ENCODE assay signal across 7 cellular contexts in the genomic region with DNA sequence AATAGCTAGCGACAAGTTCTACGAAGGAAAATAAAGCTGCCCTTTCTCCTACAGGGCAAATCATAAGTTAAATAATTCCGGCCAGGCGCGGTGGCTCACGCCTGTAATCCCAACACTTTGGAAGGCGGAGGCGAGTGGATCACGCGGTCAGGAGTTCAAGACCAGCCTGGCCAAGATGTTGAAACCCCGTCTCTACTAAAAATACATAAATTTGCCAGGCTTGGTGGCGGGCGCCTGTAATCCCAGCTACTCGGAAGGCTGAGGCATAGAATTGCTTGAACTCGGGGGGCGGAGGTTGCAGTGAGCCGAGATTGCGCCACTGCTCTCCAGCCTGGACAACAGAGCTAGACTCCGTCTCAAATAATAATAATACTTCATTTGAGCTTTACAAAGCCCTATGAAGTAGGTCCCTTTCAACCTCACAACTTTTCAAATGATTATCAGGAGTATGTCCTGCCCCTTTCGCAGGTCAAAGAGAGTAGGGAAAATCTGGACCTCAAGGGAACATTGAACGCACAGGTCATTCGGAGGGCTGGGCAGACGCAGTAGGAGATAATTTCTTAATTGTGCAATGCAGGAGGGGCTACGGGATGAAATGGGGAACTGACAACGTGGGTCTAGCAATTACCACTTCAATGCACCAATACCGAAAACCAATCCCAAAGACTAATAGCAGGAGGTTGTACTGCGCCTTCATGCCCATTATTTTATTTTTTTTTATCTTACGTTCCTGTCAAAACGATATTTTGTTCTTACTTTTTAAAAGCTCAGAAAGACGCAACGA. TPM values are rescaled to one million over a fixed set of nuclear protein-coding genes. Genes with fewer than 3 reads are reported as not detected.
DNase-seq lines count a peak whose midpoint lies in the region; ATAC-seq, FAIRE-seq and TF ChIP-seq lines count a peak whose summit lies in the region.

No MANE protein-coding gene starts in this region.

- H3K4me1 ChIP-seq in PC-9 (replicated peaks; ENCODE audit: insufficient read depth), result peaks cover 14% of the 10 kb centered on the region

- no peaks in the 10 kb centered on the region for H3K9me2 ChIP-seq in PC-9 (ENCODE audit: insufficient read depth)

- peaks cover 23% of the 10 kb centered on the region; the same call in 1 of the 2 replicates for H3K79me2 ChIP-seq in PC-9 (ENCODE audit: low read depth)

- no peak for FAIRE-seq in frontal cortex (lab: Jason Lieb, UNC)

- H2AFZ ChIP-seq in PC-9, result peak overlapping the region; percentile 94

- no peaks in the 10 kb centered on the region for H3K9me3 ChIP-seq in PC-9 (ENCODE audit: insufficient read depth, low read depth)

- H3K27me3 ChIP-seq in H7 (ENCODE audit: control insufficient read depth, insufficient read depth, low read length) (peaks cover 7% of the 10 kb centered on the region), PC-9 (ENCODE audit: insufficient read depth, low read depth) (no peaks in the 10 kb centered on the region)

- no peak for DNase-seq in H7
- DNase-seq in PC-9, result no peak
- DNase-seq in epithelial cell of esophagus (ENCODE audit: low read depth), result no peak
- DNase-seq in omental fat pad (ENCODE audit: low spot score), result no peak
- DNase-seq in frontal cortex (ENCODE audit: low spot score in 2 of 2), result no peak
- DNase-seq in NK-92 treated with Interleukin-12 subunit alpha and Interleukin-12 subunit beta, amount 100 ng/mL, for 24 hours (lab: John Stamatoyannopoulos, UW), result no peak

- intact Hi-C loops in PC-9 (cut with micrococcal nuclease; ENCODE audit: unreplicated experiment), result no loop called here

- ATAC-seq in omental fat pad (ENCODE audit: low FRiP score), result peak; percentile 26
- ATAC-seq in GM21367 (IDR thresholded peaks at IDR 0.05; ENCODE audit: unreplicated experiment), result no peak

- no peaks in the 10 kb centered on the region for H3K36me3 ChIP-seq in H7 (replicated peaks; ENCODE audit: control insufficient read depth, insufficient read depth, low read length)
- no peaks in the 10 kb centered on the region for H3K36me3 ChIP-seq in PC-9 (ENCODE audit: low read depth)

- peak overlapping the region; percentile 36; the same call in 1 of the 2 replicates for H3K27ac ChIP-seq in PC-9

- H3K4me2 ChIP-seq in PC-9, result peak overlapping the region; percentile 80

- H4K20me1 ChIP-seq in PC-9 (ENCODE audit: insufficient read depth), result no peaks in the 10 kb centered on the region

- peaks cover 6% of the 10 kb centered on the region; the same call in 1 of the 2 replicates for H3F3A ChIP-seq in PC-9 (ENCODE audit: insufficient read depth, low read depth)

- CTCF ChIA-PET in PC-9 (lab: Charles Lee), result interaction anchor here (0.5 kb wide), 1 partner anchor 167 kb away, joined by 5 read pairs; no protein-coding TSS in a partner anchor

- TSS peak; percentile 65 for BruUV-seq in PC-9 (replicated peaks; lab: Mats Ljungman, UMichigan)

- no peak for TF ChIP-seq CTCF in PC-9 (conservative IDR thresholded peaks at IDR 0.05)
- TF ChIP-seq CTCF in epithelial cell of esophagus (IDR thresholded peaks at IDR 0.05; ENCODE audit: insufficient read depth, low read depth, low read length, missing control alignments), result no peak
- TF ChIP-seq CTCF in omental fat pad (IDR thresholded peaks at IDR 0.05), result no peak

- peak overlapping the region; percentile 40 for H3K4me3 ChIP-seq in H7 (ENCODE audit: insufficient read depth, low read depth, low read length)
- peak overlapping the region; percentile 63 for H3K4me3 ChIP-seq in PC-9
- peak overlapping the region; percentile 95 for H3K4me3 ChIP-seq in epithelial cell of esophagus (ENCODE audit: low read length)

- POLR2A ChIA-PET in PC-9 (lab: Charles Lee; ENCODE audit: unreplicated experiment), result no interaction called here

RNA-seq across cellular contexts. Expression of a gene that starts 0.6 kb away (rescaled TPM):
- 34.4 and 35.4 TPM in 2 replicates for total RNA-seq in H7 (2014; rRNA removed; shearing (Covaris generic))
- total RNA-seq in PC-9 (2021) (56.5 and 77.5 TPM in 2 replicates), omental fat pad (10 to 100 TPM; 37.3 to 52.6 (median 41.6) TPM), frontal cortex (22.8 TPM)

RNA-seq across cellular contexts. Expression of a gene that starts 7.5 kb away (rescaled TPM):
- total RNA-seq in H7 (2014; rRNA removed; shearing (Covaris generic)), result 5.8 and 6.9 TPM in 2 replicates
- total RNA-seq in PC-9 (2021), result 4.9 and 5.1 TPM in 2 replicates
- total RNA-seq in omental fat pad, result 10 to 100 TPM in 2 of 4 donors, 1 to 10 TPM in 2; 8.7 to 26.8 (median 16.2) TPM
- 5.7 TPM for total RNA-seq in frontal cortex

Comparison
In these comparisons a context has a peak if more than half of its experiments do, and no peak if none do; other contexts are left out.
1. H3K4me3 ChIP-seq: peak in every context shown above with its lines; median percentile 95 in epithelial cell of esophagus; 63 in PC-9; 40 in H7.